ENCODE assay signal across 30 cellular contexts in the genomic region with DNA sequence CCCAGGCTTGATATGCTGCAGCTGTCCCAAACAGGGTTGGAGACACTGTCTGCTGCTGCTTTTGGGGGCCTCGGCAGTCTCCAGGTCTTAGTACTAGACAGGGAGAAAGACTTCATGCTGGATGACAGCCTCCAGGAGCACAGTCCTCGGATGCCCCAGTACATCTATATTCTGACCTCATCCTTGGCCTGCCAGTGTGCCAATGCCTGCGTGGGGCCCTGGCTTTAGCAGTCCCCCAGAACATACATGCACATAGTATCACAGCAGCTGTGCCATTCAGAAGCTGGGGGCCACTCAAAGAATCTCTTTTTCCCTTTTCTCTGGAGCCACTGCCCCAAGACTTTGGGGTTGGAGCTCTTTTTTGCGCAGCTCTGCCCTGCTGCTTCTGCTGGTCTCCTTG.
"Had no signal": no experiment of that assay in that cellular context is flagged by ENCODE, and none has a peak within 500 bp of the region (broad histone marks: within the 10 kb centered on the region; RNA-seq: fewer than 3 reads in every experiment).

No MANE protein-coding gene starts in this region.

- H3K9me3 ChIP-seq: ascending aorta, body of pancreas, breast epithelium, MG63, SJCRH30 had no signal

- H3K27ac Mint-ChIP-seq: activated CD4-positive, alpha-beta T cell treated with anti-CD3 and anti-CD28 coated beads for 36 hours; activated CD4-positive, alpha-beta T cell treated with anti-CD3 and anti-CD28 coated beads, Interleukin-2, amount 10 ng/mL, durations not matched to agents 7 days and 5 days; activated CD8-positive, alpha-beta T cell treated with anti-CD3 and anti-CD28 coated beads, Interleukin-2, amount 10 ng/mL, durations not matched to agents 7 days and 5 days; activated naive CD4-positive, alpha-beta T cell treated with anti-CD3 and anti-CD28 coated beads, Interleukin-2, amount 50 U/mL, for 24 hours; activated naive CD8-positive, alpha-beta T cell treated with anti-CD3 and anti-CD28 coated beads, Interleukin-2, amount 10 ng/mL, durations not matched to agents 7 days and 5 days; activated T-cell treated with anti-CD3 and anti-CD28 coated beads, Interleukin-2, amount 50 U/mL, for 24 hours; activated T-helper 2 cell treated with anti-CD3 and anti-CD28 coated beads, Interferon-gamma antibody, Interleukin-2, Interleukin-4, amounts not matched to agents 10 μg/mL and 5 μg/mL and 100 μg/mL, durations not matched to agents 14 hours and 24 hours and 36 hours; T-helper 1 cell treated with Interleukin-12 subunit alpha and Interleukin-12 subunit beta and Interleukin-4 antibody, amounts not matched to agents 30 μg/mL and 1 μg/mL, for 36 hours; T-helper 2 cell treated with Interferon-gamma antibody and Interleukin-4, amounts not matched to agents 5 μg/mL and 100 μg/mL, for 36 hours had no signal

- H3K27me3 ChIP-seq: ascending aorta, body of pancreas, breast epithelium, MG63, SJCRH30 had no signal

- H3K36me3 ChIP-seq: ascending aorta, breast epithelium, MG63, SJCRH30 had no signal

- DNase-seq: activated CD4-positive, alpha-beta T cell treated with anti-CD3 and anti-CD28 coated beads for 36 hours; activated CD4-positive, alpha-beta T cell treated with anti-CD3 and anti-CD28 coated beads, Interleukin-2, amount 10 ng/mL, durations not matched to agents 7 days and 5 days; activated CD4-positive, alpha-beta T cell treated with anti-CD3 and anti-CD28 coated beads, Interleukin-2, amount 50 U/mL, for 48 hours; activated CD8-positive, alpha-beta T cell treated with anti-CD3 and anti-CD28 coated beads, Interleukin-2, amount 10 ng/mL, durations not matched to agents 7 days and 5 days; activated gamma-delta T cell; activated naive CD4-positive, alpha-beta T cell treated with Interleukin-2 at 50 U/mL for 16 hours; activated naive CD8-positive, alpha-beta T cell treated with anti-CD3 and anti-CD28 coated beads, Interleukin-2, amount 10 ng/mL, durations not matched to agents 7 days and 5 days; activated T-cell treated with anti-CD3 and anti-CD28 coated beads, Interleukin-2, amount 50 U/mL, for 24 hours; body of pancreas; NCI-H1048; NCI-H1105 treated with DMSO at 0.1 percent for 48 hours; NCI-H1436; NCI-H1694; NCI-H1930; NCI-H2081 treated with DMSO at 0.1 percent for 48 hours; NCI-H345; NCI-H524 treated with DMSO at 0.1 percent for 48 hours; SHP77 had no signal

- H3K4me3 ChIP-seq: ascending aorta, body of pancreas, breast epithelium, K562, MG63, SJCRH30, SK-N-MC had no signal

- ATAC-seq: activated CD4-positive, alpha-beta T cell treated with anti-CD3 and anti-CD28 coated beads for 36 hours; activated CD4-positive, CD25-positive, alpha-beta regulatory T cell treated with anti-CD3 and anti-CD28 coated beads, Interleukin-2, amount 50 U/mL, for 24 hours; activated CD8-positive, alpha-beta T cell treated with anti-CD3 and anti-CD28 coated beads, Interleukin-2, amount 10 ng/mL, durations not matched to agents 7 days and 5 days; body of pancreas; K562; Panc1 had no signal

- H3K4me3 Mint-ChIP-seq: activated CD4-positive, alpha-beta T cell treated with anti-CD3 and anti-CD28 coated beads for 36 hours; activated CD4-positive, alpha-beta T cell treated with anti-CD3 and anti-CD28 coated beads, Interleukin-2, amount 10 ng/mL, durations not matched to agents 7 days and 5 days; activated CD8-positive, alpha-beta T cell treated with anti-CD3 and anti-CD28 coated beads, Interleukin-2, amount 10 ng/mL, durations not matched to agents 7 days and 5 days; activated naive CD4-positive, alpha-beta T cell treated with anti-CD3 and anti-CD28 coated beads, Interleukin-2, amount 50 U/mL, for 24 hours; activated naive CD8-positive, alpha-beta T cell treated with anti-CD3 and anti-CD28 coated beads, Interleukin-2, amount 10 ng/mL, durations not matched to agents 7 days and 5 days; activated T-cell treated with anti-CD3 and anti-CD28 coated beads, Interleukin-2, amount 50 U/mL, for 24 hours; T-helper 1 cell treated with Interleukin-12 subunit alpha and Interleukin-12 subunit beta and Interleukin-4 antibody, amounts not matched to agents 30 μg/mL and 1 μg/mL, for 36 hours; T-helper 2 cell treated with Interferon-gamma antibody and Interleukin-4, amounts not matched to agents 5 μg/mL and 100 μg/mL, for 36 hours had no signal

- H3K36me3 Mint-ChIP-seq: activated naive CD4-positive, alpha-beta T cell treated with anti-CD3 and anti-CD28 coated beads, Interleukin-2, amount 50 U/mL, for 24 hours; activated naive CD8-positive, alpha-beta T cell treated with anti-CD3 and anti-CD28 coated beads, Interleukin-2, amount 10 ng/mL, durations not matched to agents 7 days and 5 days had no signal

- H3K9me3 Mint-ChIP-seq: activated CD4-positive, alpha-beta T cell treated with anti-CD3 and anti-CD28 coated beads, Interleukin-2, amount 10 ng/mL, durations not matched to agents 7 days and 5 days; activated naive CD4-positive, alpha-beta T cell treated with anti-CD3 and anti-CD28 coated beads, Interleukin-2, amount 50 U/mL, for 24 hours; activated naive CD8-positive, alpha-beta T cell treated with anti-CD3 and anti-CD28 coated beads, Interleukin-2, amount 10 ng/mL, durations not matched to agents 7 days and 5 days; activated T-cell treated with anti-CD3 and anti-CD28 coated beads, Interleukin-2, amount 50 U/mL, for 24 hours; activated T-helper 2 cell treated with anti-CD3 and anti-CD28 coated beads, Interferon-gamma antibody, Interleukin-2, Interleukin-4, amounts not matched to agents 10 μg/mL and 5 μg/mL and 100 μg/mL, durations not matched to agents 14 hours and 24 hours and 36 hours; T-helper 1 cell treated with Interleukin-12 subunit alpha and Interleukin-12 subunit beta and Interleukin-4 antibody, amounts not matched to agents 30 μg/mL and 1 μg/mL, for 36 hours; T-helper 2 cell treated with Interferon-gamma antibody and Interleukin-4, amounts not matched to agents 5 μg/mL and 100 μg/mL, for 36 hours had no signal

- H3K27me3 Mint-ChIP-seq: activated CD4-positive, alpha-beta T cell treated with anti-CD3 and anti-CD28 coated beads for 36 hours; activated naive CD4-positive, alpha-beta T cell treated with anti-CD3 and anti-CD28 coated beads, Interleukin-2, amount 50 U/mL, for 24 hours; activated T-cell treated with anti-CD3 and anti-CD28 coated beads, Interleukin-2, amount 50 U/mL, for 24 hours had no signal

- H3K27ac ChIP-seq: ascending aorta, body of pancreas, breast epithelium, SJCRH30, SK-N-MC had no signal
